ENCODE assay signal across 1 cellular context in the genomic region with DNA sequence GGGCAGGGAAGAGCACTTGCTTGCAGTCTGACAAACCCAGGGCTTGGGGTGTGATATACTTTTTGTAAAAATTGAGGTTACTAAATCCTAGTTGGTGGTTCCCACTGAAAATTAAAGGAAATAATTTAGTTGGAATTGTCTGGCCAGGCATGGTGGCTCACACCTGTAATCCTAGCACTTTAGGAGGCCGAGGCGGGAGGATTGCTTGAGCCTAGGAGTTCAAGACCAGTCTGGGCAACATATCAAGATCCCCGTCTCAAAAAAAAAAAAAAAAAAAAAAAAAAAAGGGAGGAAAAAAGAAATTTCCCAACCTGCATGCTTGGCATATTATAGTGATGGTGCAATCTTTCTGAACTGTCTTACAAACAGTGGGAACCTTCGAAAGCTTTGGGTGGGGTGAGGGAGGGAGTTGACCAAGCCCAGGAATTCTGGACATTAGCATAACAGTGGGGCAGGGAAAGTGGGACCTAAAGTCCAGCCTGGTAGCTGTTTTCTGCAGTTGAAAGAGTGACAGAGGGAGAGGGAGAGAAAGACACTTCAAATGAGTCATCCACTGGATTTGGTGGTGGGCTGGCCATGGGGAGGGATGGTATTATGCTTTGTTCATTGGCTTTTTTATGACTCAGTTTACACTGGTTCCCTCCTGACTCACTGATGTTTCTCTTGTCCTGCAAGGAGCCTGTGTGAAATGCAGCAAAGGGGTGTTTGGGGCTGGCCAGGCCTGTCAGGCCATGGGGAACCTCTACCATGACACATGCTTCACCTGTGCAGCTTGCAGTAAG.
TF ChIP-seq lines count a peak whose summit lies in the region.

No MANE protein-coding gene starts in this region.

TF ChIP-seq in HepG2, 621 proteins besides CTCF, POLR2A, EP300 and RAD21 (continued from another document and continues in another):
- TF ChIP-seq, protein P1, sequence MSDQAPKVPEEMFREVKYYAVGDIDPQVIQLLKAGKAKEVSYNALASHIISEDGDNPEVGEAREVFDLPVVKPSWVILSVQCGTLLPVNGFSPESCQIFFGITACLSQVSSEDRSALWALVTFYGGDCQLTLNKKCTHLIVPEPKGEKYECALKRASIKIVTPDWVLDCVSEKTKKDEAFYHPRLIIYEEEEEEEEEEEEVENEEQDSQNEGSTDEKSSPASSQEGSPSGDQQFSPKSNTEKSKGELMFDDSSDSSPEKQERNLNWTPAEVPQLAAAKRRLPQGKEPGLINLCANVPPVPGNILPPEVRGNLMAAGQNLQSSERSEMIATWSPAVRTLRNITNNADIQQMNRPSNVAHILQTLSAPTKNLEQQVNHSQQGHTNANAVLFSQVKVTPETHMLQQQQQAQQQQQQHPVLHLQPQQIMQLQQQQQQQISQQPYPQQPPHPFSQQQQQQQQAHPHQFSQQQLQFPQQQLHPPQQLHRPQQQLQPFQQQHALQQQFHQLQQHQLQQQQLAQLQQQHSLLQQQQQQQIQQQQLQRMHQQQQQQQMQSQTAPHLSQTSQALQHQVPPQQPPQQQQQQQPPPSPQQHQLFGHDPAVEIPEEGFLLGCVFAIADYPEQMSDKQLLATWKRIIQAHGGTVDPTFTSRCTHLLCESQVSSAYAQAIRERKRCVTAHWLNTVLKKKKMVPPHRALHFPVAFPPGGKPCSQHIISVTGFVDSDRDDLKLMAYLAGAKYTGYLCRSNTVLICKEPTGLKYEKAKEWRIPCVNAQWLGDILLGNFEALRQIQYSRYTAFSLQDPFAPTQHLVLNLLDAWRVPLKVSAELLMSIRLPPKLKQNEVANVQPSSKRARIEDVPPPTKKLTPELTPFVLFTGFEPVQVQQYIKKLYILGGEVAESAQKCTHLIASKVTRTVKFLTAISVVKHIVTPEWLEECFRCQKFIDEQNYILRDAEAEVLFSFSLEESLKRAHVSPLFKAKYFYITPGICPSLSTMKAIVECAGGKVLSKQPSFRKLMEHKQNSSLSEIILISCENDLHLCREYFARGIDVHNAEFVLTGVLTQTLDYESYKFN (CRISPR knock-in tag; conservative IDR thresholded peaks at IDR 0.05) = peak; percentile 59
- TF ChIP-seq SMAD9 (CRISPR knock-in tag; IDR thresholded peaks at IDR 0.05) = no peak
- TF ChIP-seq, protein P2, sequence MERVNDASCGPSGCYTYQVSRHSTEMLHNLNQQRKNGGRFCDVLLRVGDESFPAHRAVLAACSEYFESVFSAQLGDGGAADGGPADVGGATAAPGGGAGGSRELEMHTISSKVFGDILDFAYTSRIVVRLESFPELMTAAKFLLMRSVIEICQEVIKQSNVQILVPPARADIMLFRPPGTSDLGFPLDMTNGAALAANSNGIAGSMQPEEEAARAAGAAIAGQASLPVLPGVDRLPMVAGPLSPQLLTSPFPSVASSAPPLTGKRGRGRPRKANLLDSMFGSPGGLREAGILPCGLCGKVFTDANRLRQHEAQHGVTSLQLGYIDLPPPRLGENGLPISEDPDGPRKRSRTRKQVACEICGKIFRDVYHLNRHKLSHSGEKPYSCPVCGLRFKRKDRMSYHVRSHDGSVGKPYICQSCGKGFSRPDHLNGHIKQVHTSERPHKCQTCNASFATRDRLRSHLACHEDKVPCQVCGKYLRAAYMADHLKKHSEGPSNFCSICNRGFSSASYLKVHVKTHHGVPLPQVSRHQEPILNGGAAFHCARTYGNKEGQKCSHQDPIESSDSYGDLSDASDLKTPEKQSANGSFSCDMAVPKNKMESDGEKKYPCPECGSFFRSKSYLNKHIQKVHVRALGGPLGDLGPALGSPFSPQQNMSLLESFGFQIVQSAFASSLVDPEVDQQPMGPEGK (CRISPR knock-in tag; IDR thresholded peaks at IDR 0.05) = peak; percentile 62; the same call in 1 of the 2 replicates
- peak; percentile 94 for TF ChIP-seq CEBPG (CRISPR knock-in tag; IDR thresholded peaks at IDR 0.05)
- no peak for TF ChIP-seq CREB1 (IDR thresholded peaks at IDR 0.05)
- 0 out of 2 replicates have a peak, but pooled peaks have one; percentile 40 for TF ChIP-seq CREB1 (CRISPR knock-in tag; IDR thresholded peaks at IDR 0.05)
- 0 out of 2 replicates have a peak, but pooled peaks have one; percentile 26 for TF ChIP-seq RXRB (CRISPR knock-in tag; IDR thresholded peaks at IDR 0.05; ENCODE audit: borderline replicate concordance)
- peak; percentile 60; the same call in 1 of the 2 replicates for TF ChIP-seq RARA (CRISPR knock-in tag; IDR thresholded peaks at IDR 0.05)
- TF ChIP-seq ZNF7 (CRISPR knock-in tag; IDR thresholded peaks at IDR 0.05) = no peak
- TF ChIP-seq ZNF629 (CRISPR knock-in tag; conservative IDR thresholded peaks at IDR 0.05) = no peak
- peak; percentile 42 for TF ChIP-seq CREM (IDR thresholded peaks at IDR 0.05)
- TF ChIP-seq CREM (CRISPR knock-in tag; IDR thresholded peaks at IDR 0.05) = no peak
- TF ChIP-seq SALL1 (CRISPR knock-in tag; IDR thresholded peaks at IDR 0.05) = peak; percentile 45
- 0 out of 2 replicates have a peak, but pooled peaks have one; percentile 2 for TF ChIP-seq MAFF (IDR thresholded peaks at IDR 0.05; ENCODE audit: low read depth, low read length)
- TF ChIP-seq, protein P3, sequence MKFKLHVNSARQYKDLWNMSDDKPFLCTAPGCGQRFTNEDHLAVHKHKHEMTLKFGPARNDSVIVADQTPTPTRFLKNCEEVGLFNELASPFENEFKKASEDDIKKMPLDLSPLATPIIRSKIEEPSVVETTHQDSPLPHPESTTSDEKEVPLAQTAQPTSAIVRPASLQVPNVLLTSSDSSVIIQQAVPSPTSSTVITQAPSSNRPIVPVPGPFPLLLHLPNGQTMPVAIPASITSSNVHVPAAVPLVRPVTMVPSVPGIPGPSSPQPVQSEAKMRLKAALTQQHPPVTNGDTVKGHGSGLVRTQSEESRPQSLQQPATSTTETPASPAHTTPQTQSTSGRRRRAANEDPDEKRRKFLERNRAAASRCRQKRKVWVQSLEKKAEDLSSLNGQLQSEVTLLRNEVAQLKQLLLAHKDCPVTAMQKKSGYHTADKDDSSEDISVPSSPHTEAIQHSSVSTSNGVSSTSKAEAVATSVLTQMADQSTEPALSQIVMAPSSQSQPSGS (CRISPR knock-in tag; IDR thresholded peaks at IDR 0.05) = peak; percentile 74
- TF ChIP-seq ZNF367 (CRISPR knock-in tag; IDR thresholded peaks at IDR 0.05; ENCODE audit: borderline replicate concordance) = no peak
- TF ChIP-seq ZBTB42 (CRISPR knock-in tag; IDR thresholded peaks at IDR 0.05) = no peak
- peak; percentile 51; the same call in 1 of the 2 replicates for TF ChIP-seq KDM1A (CRISPR knock-in tag; IDR thresholded peaks at IDR 0.05)
- peak; percentile 9; the same call in 1 of the 2 replicates for TF ChIP-seq PHF21A (CRISPR knock-in tag; IDR thresholded peaks at IDR 0.05)
- TF ChIP-seq KLF11 (CRISPR knock-in tag; IDR thresholded peaks at IDR 0.05) = no peak
- TF ChIP-seq, protein P4, sequence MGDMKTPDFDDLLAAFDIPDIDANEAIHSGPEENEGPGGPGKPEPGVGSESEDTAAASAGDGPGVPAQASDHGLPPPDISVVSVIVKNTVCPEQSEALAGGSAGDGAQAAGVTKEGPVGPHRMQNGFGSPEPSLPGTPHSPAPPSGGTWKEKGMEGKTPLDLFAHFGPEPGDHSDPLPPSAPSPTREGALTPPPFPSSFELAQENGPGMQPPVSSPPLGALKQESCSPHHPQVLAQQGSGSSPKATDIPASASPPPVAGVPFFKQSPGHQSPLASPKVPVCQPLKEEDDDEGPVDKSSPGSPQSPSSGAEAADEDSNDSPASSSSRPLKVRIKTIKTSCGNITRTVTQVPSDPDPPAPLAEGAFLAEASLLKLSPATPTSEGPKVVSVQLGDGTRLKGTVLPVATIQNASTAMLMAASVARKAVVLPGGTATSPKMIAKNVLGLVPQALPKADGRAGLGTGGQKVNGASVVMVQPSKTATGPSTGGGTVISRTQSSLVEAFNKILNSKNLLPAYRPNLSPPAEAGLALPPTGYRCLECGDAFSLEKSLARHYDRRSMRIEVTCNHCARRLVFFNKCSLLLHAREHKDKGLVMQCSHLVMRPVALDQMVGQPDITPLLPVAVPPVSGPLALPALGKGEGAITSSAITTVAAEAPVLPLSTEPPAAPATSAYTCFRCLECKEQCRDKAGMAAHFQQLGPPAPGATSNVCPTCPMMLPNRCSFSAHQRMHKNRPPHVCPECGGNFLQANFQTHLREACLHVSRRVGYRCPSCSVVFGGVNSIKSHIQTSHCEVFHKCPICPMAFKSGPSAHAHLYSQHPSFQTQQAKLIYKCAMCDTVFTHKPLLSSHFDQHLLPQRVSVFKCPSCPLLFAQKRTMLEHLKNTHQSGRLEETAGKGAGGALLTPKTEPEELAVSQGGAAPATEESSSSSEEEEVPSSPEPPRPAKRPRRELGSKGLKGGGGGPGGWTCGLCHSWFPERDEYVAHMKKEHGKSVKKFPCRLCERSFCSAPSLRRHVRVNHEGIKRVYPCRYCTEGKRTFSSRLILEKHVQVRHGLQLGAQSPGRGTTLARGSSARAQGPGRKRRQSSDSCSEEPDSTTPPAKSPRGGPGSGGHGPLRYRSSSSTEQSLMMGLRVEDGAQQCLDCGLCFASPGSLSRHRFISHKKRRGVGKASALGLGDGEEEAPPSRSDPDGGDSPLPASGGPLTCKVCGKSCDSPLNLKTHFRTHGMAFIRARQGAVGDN (CRISPR knock-in tag; IDR thresholded peaks at IDR 0.05) = peak; percentile 43
- TF ChIP-seq HNRNPL (IDR thresholded peaks at IDR 0.05; ENCODE audit: low read depth, low read length) = no peak
- no peak for TF ChIP-seq AGO2 (optimal IDR thresholded peaks at IDR 0.05; ENCODE audit: low read depth, low read length)
- TF ChIP-seq GATAD2A (CRISPR knock-in tag; IDR thresholded peaks at IDR 0.05) = peak; percentile 82
- TF ChIP-seq NAIF1 (CRISPR knock-in tag; IDR thresholded peaks at IDR 0.05; ENCODE audit: borderline replicate concordance) = peak; percentile 42; the same call in 1 of the 2 replicates
- TF ChIP-seq REXO4 (CRISPR knock-in tag; IDR thresholded peaks at IDR 0.05; ENCODE audit: borderline replicate concordance) = no peak
- TF ChIP-seq, protein P5, sequence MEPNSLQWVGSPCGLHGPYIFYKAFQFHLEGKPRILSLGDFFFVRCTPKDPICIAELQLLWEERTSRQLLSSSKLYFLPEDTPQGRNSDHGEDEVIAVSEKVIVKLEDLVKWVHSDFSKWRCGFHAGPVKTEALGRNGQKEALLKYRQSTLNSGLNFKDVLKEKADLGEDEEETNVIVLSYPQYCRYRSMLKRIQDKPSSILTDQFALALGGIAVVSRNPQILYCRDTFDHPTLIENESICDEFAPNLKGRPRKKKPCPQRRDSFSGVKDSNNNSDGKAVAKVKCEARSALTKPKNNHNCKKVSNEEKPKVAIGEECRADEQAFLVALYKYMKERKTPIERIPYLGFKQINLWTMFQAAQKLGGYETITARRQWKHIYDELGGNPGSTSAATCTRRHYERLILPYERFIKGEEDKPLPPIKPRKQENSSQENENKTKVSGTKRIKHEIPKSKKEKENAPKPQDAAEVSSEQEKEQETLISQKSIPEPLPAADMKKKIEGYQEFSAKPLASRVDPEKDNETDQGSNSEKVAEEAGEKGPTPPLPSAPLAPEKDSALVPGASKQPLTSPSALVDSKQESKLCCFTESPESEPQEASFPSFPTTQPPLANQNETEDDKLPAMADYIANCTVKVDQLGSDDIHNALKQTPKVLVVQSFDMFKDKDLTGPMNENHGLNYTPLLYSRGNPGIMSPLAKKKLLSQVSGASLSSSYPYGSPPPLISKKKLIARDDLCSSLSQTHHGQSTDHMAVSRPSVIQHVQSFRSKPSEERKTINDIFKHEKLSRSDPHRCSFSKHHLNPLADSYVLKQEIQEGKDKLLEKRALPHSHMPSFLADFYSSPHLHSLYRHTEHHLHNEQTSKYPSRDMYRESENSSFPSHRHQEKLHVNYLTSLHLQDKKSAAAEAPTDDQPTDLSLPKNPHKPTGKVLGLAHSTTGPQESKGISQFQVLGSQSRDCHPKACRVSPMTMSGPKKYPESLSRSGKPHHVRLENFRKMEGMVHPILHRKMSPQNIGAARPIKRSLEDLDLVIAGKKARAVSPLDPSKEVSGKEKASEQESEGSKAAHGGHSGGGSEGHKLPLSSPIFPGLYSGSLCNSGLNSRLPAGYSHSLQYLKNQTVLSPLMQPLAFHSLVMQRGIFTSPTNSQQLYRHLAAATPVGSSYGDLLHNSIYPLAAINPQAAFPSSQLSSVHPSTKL (CRISPR knock-in tag; IDR thresholded peaks at IDR 0.05) = peak; percentile 61
- TF ChIP-seq CHD4 (IDR thresholded peaks at IDR 0.05; ENCODE audit: borderline replicate concordance, low read length) = peak; percentile 54; the same call in 1 of the 2 replicates
- TF ChIP-seq, protein P6, sequence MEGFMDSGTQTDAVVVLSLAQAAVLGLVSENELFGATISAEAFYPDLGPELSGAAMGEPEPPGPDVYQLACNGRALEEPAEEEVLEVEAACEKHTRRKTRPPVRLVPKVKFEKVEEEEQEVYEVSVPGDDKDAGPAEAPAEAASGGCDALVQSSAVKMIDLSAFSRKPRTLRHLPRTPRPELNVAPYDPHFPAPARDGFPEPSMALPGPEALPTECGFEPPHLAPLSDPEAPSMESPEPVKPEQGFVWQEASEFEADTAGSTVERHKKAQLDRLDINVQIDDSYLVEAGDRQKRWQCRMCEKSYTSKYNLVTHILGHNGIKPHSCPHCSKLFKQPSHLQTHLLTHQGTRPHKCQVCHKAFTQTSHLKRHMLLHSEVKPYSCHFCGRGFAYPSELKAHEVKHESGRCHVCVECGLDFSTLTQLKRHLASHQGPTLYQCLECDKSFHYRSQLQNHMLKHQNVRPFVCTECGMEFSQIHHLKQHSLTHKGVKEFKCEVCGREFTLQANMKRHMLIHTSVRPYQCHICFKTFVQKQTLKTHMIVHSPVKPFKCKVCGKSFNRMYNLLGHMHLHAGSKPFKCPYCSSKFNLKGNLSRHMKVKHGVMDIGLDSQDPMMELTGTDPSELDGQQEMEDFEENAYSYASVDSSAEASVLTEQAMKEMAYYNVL (CRISPR knock-in tag; IDR thresholded peaks at IDR 0.05; ENCODE audit: borderline replicate concordance) = peak; percentile 96
- no peak for TF ChIP-seq GABPB1 (CRISPR knock-in tag; IDR thresholded peaks at IDR 0.05)
- no peak for TF ChIP-seq ZNF619 (CRISPR knock-in tag; IDR thresholded peaks at IDR 0.05)
- no peak for TF ChIP-seq SIN3B (IDR thresholded peaks at IDR 0.05; ENCODE audit: low read length)
- TF ChIP-seq HNF4G (IDR thresholded peaks at IDR 0.05; ENCODE audit: borderline replicate concordance, low read depth, low read length) = peak; percentile 46; the same call in 1 of the 2 replicates
- no peak for TF ChIP-seq HNF4G (CRISPR knock-in tag; IDR thresholded peaks at IDR 0.05; ENCODE audit: borderline replicate concordance, low read depth)
- TF ChIP-seq HNRNPUL1 (IDR thresholded peaks at IDR 0.05; ENCODE audit: low read depth, low read length) = no peak
- TF ChIP-seq IRF2 (CRISPR knock-in tag; IDR thresholded peaks at IDR 0.05) = 0 out of 2 replicates have a peak, but pooled peaks have one; percentile 35
- TF ChIP-seq SOX5 (CRISPR knock-in tag; IDR thresholded peaks at IDR 0.05; ENCODE audit: borderline replicate concordance) = peak; percentile 88
- no peak for TF ChIP-seq AKAP8 (CRISPR knock-in tag; IDR thresholded peaks at IDR 0.05)
- TF ChIP-seq, protein P7, sequence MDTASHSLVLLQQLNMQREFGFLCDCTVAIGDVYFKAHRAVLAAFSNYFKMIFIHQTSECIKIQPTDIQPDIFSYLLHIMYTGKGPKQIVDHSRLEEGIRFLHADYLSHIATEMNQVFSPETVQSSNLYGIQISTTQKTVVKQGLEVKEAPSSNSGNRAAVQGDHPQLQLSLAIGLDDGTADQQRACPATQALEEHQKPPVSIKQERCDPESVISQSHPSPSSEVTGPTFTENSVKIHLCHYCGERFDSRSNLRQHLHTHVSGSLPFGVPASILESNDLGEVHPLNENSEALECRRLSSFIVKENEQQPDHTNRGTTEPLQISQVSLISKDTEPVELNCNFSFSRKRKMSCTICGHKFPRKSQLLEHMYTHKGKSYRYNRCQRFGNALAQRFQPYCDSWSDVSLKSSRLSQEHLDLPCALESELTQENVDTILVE (CRISPR knock-in tag; IDR thresholded peaks at IDR 0.05) = 0 out of 2 replicates have a peak, but pooled peaks have one; percentile 47
- 0 out of 2 replicates have a peak, but pooled peaks have one; percentile 35 for TF ChIP-seq NFIC (IDR thresholded peaks at IDR 0.05; ENCODE audit: low read length)
- peak; percentile 74 for TF ChIP-seq SOX13 (IDR thresholded peaks at IDR 0.05)
- TF ChIP-seq SOX13 (CRISPR knock-in tag; conservative IDR thresholded peaks at IDR 0.05 in 1 of 2, IDR thresholded peaks at IDR 0.05 in 1 of 2) = peak in 1 of 2 experiments; percentile 83; a peak in 1 of 4 replicates
